In genomic region chr2:46032161-46032813, GRCh38 we compare ENCODE assay signal across 15 cellular contexts.
DNase-seq lines count a peak whose midpoint lies in the region; ATAC-seq and TF ChIP-seq lines count a peak whose summit lies in the region.
"Had no signal": no experiment of that assay in that cellular context is flagged by ENCODE, and none has a peak within 500 bp of the region (broad histone marks: within the 10 kb centered on the region; RNA-seq: fewer than 3 reads in every experiment).

No MANE protein-coding gene starts in this region.

- DNase-seq in activated T-cell treated with anti-CD3 and anti-CD28 coated beads, Interleukin-2, amount 50 U/mL, for 72 hours, result no peak
- DNase-seq in activated T-cell treated with anti-CD3 and anti-CD28 coated beads, Interleukin-2, amount 50 U/mL, for 48 hours, result no peak
- no peak for DNase-seq in activated T-helper 1 cell treated with anti-CD3 and anti-CD28 coated beads, Interleukin-12 subunit alpha, Interleukin-12 subunit beta, Interleukin-2, Interleukin-4 antibody, amounts not matched to agents 30 ng/mL and 10 ng/mL and 1 ng/mL, durations not matched to agents 14 hours and 24 hours and 36 hours (ENCODE audit: low spot score)
- DNase-seq in medulla oblongata (ENCODE audit: extremely low spot score) (peak; percentile 42), ureter (ENCODE audit: low spot score) (peak; percentile 60), nephron progenitor cell (no peak)
- DNase-seq: COR-L47; effector CD4-positive, alpha-beta T cell; KG1; NCI-H1105; NCI-H69; stimulated activated naive B cell treated with anti-CD40 and anti-IgM and Interleukin-4, amounts not matched to agents 10 μg/mL and 1 μg/mL and 100 μg/mL, for 72 hours; T-helper 17 cell had no signal

- no peaks in the 10 kb centered on the region for H3K27me3 Mint-ChIP-seq in activated T-cell treated with anti-CD3 and anti-CD28 coated beads, Interleukin-2, amount 50 U/mL, for 72 hours (ENCODE audit: low read depth)
- H3K27me3 Mint-ChIP-seq in activated T-helper 1 cell treated with anti-CD3 and anti-CD28 coated beads, Interleukin-12 subunit alpha, Interleukin-12 subunit beta, Interleukin-2, Interleukin-4 antibody, amounts not matched to agents 30 ng/mL and 10 ng/mL and 1 ng/mL, durations not matched to agents 14 hours and 24 hours and 36 hours (ENCODE audit: insufficient read depth), result no peaks in the 10 kb centered on the region
- peaks cover 8% of the 10 kb centered on the region for H3K27me3 Mint-ChIP-seq in nephron progenitor cell (ENCODE audit: low read depth, poor library complexity)
- H3K27me3 Mint-ChIP-seq: stimulated activated naive B cell treated with anti-CD40 and anti-IgM and Interleukin-4, amounts not matched to agents 10 μg/mL and 1 μg/mL and 100 μg/mL, for 72 hours; T-helper 17 cell had no signal

- H3K9me3 Mint-ChIP-seq in activated T-cell treated with anti-CD3 and anti-CD28 coated beads, Interleukin-2, amount 50 U/mL, for 72 hours, result peaks cover 2 to 3% of the 10 kb centered on the region in 2 donors
- no peaks in the 10 kb centered on the region for H3K9me3 Mint-ChIP-seq in activated T-helper 1 cell treated with anti-CD3 and anti-CD28 coated beads, Interleukin-12 subunit alpha, Interleukin-12 subunit beta, Interleukin-2, Interleukin-4 antibody, amounts not matched to agents 30 ng/mL and 10 ng/mL and 1 ng/mL, durations not matched to agents 14 hours and 24 hours and 36 hours
- H3K9me3 Mint-ChIP-seq in nephron progenitor cell, result no peaks in the 10 kb centered on the region
- H3K9me3 Mint-ChIP-seq: stimulated activated naive B cell treated with anti-CD40 and anti-IgM and Interleukin-4, amounts not matched to agents 10 μg/mL and 1 μg/mL and 100 μg/mL, for 72 hours had no signal

- ATAC-seq in activated T-cell treated with anti-CD3 and anti-CD28 coated beads, Interleukin-2, amount 50 U/mL, for 72 hours (replicated peaks in 1 of 2), result no peak
- ATAC-seq in HG03159 (IDR thresholded peaks at IDR 0.05; ENCODE audit: unreplicated experiment), result no peak
- no peak for ATAC-seq in GM18520 (IDR thresholded peaks at IDR 0.05; ENCODE audit: unreplicated experiment)
- ATAC-seq: stimulated activated naive B cell treated with anti-CD40 and anti-IgM and Interleukin-4, amounts not matched to agents 10 μg/mL and 1 μg/mL and 100 μg/mL, for 72 hours; T-helper 17 cell had no signal

- intact Hi-C loops in activated T-helper 1 cell treated with anti-CD3 and anti-CD28 coated beads, Interleukin-12 subunit alpha, Interleukin-12 subunit beta, Interleukin-2, Interleukin-4 antibody, amounts not matched to agents 30 ng/mL and 10 ng/mL and 1 ng/mL, durations not matched to agents 14 hours and 24 hours and 36 hours (cut with micrococcal nuclease), result loop anchor here (2.0 kb wide), 2 partner anchors 13 to 21 kb away; no protein-coding TSS in a partner anchor

- peaks cover 38% of the 10 kb centered on the region for H3K4me1 Mint-ChIP-seq in activated T-cell treated with anti-CD3 and anti-CD28 coated beads, Interleukin-2, amount 50 U/mL, for 72 hours (ENCODE audit: low read depth)
- H3K4me1 Mint-ChIP-seq in activated T-helper 1 cell treated with anti-CD3 and anti-CD28 coated beads, Interleukin-12 subunit alpha, Interleukin-12 subunit beta, Interleukin-2, Interleukin-4 antibody, amounts not matched to agents 30 ng/mL and 10 ng/mL and 1 ng/mL, durations not matched to agents 14 hours and 24 hours and 36 hours (ENCODE audit: low read depth), result peaks cover 22% of the 10 kb centered on the region
- no peaks in the 10 kb centered on the region for H3K4me1 Mint-ChIP-seq in nephron progenitor cell
- H3K4me1 Mint-ChIP-seq: stimulated activated naive B cell treated with anti-CD40 and anti-IgM and Interleukin-4, amounts not matched to agents 10 μg/mL and 1 μg/mL and 100 μg/mL, for 72 hours; T-helper 17 cell had no signal

- H3K36me3 Mint-ChIP-seq in activated T-cell treated with anti-CD3 and anti-CD28 coated beads, Interleukin-2, amount 50 U/mL, for 72 hours (ENCODE audit: insufficient read depth in 2 of 2), result peaks cover 4 to 13% of the 10 kb centered on the region in 2 donors
- no peaks in the 10 kb centered on the region for H3K36me3 Mint-ChIP-seq in activated T-helper 1 cell treated with anti-CD3 and anti-CD28 coated beads, Interleukin-12 subunit alpha, Interleukin-12 subunit beta, Interleukin-2, Interleukin-4 antibody, amounts not matched to agents 30 ng/mL and 10 ng/mL and 1 ng/mL, durations not matched to agents 14 hours and 24 hours and 36 hours (ENCODE audit: low read depth)
- H3K36me3 Mint-ChIP-seq in nephron progenitor cell (ENCODE audit: low read depth), result no peaks in the 10 kb centered on the region

- no peak for TF ChIP-seq CTCF in nephron progenitor cell (IDR thresholded peaks at IDR 0.05)

- H3K27ac Mint-ChIP-seq in activated T-cell treated with anti-CD3 and anti-CD28 coated beads, Interleukin-2, amount 50 U/mL, for 72 hours, result peak overlapping the region; percentile 95
- H3K27ac Mint-ChIP-seq in activated T-helper 1 cell treated with anti-CD3 and anti-CD28 coated beads, Interleukin-12 subunit alpha, Interleukin-12 subunit beta, Interleukin-2, Interleukin-4 antibody, amounts not matched to agents 30 ng/mL and 10 ng/mL and 1 ng/mL, durations not matched to agents 14 hours and 24 hours and 36 hours, result peak overlapping the region; percentile 41
- H3K27ac Mint-ChIP-seq in nephron progenitor cell, result no peak overlapping the region
- H3K27ac Mint-ChIP-seq: stimulated activated naive B cell treated with anti-CD40 and anti-IgM and Interleukin-4, amounts not matched to agents 10 μg/mL and 1 μg/mL and 100 μg/mL, for 72 hours; T-helper 17 cell had no signal

- peak overlapping the region; percentile 39 to 75 for H3K4me3 Mint-ChIP-seq in activated T-cell treated with anti-CD3 and anti-CD28 coated beads, Interleukin-2, amount 50 U/mL, for 72 hours
- H3K4me3 Mint-ChIP-seq in activated T-helper 1 cell treated with anti-CD3 and anti-CD28 coated beads, Interleukin-12 subunit alpha, Interleukin-12 subunit beta, Interleukin-2, Interleukin-4 antibody, amounts not matched to agents 30 ng/mL and 10 ng/mL and 1 ng/mL, durations not matched to agents 14 hours and 24 hours and 36 hours, result no peak overlapping the region
- no peak overlapping the region for H3K4me3 Mint-ChIP-seq in nephron progenitor cell
- H3K4me3 Mint-ChIP-seq: stimulated activated naive B cell treated with anti-CD40 and anti-IgM and Interleukin-4, amounts not matched to agents 10 μg/mL and 1 μg/mL and 100 μg/mL, for 72 hours; T-helper 17 cell had no signal

Comparison
In these comparisons a context has a peak if more than half of its experiments do, and no peak if none do; other contexts are left out.
1. DNase-seq: peak in medulla oblongata (single experiment) and ureter (single experiment); none in activated T-cell treated with anti-CD3 and anti-CD28 coated beads, Interleukin-2, amount 50 U/mL, for 72 hours (0 of 2), activated T-cell treated with anti-CD3 and anti-CD28 coated beads, Interleukin-2, amount 50 U/mL, for 48 hours (0 of 2), activated T-helper 1 cell treated with anti-CD3 and anti-CD28 coated beads, Interleukin-12 subunit alpha, Interleukin-12 subunit beta, Interleukin-2, Interleukin-4 antibody, amounts not matched to agents 30 ng/mL and 10 ng/mL and 1 ng/mL, durations not matched to agents 14 hours and 24 hours and 36 hours (single experiment) and nephron progenitor cell (single experiment).
2. H3K4me3 Mint-ChIP-seq: peak in activated T-cell treated with anti-CD3 and anti-CD28 coated beads, Interleukin-2, amount 50 U/mL, for 72 hours (2 of 2); none in activated T-helper 1 cell treated with anti-CD3 and anti-CD28 coated beads, Interleukin-12 subunit alpha, Interleukin-12 subunit beta, Interleukin-2, Interleukin-4 antibody, amounts not matched to agents 30 ng/mL and 10 ng/mL and 1 ng/mL, durations not matched to agents 14 hours and 24 hours and 36 hours (single experiment) and nephron progenitor cell (single experiment).